In the genomic region with DNA sequence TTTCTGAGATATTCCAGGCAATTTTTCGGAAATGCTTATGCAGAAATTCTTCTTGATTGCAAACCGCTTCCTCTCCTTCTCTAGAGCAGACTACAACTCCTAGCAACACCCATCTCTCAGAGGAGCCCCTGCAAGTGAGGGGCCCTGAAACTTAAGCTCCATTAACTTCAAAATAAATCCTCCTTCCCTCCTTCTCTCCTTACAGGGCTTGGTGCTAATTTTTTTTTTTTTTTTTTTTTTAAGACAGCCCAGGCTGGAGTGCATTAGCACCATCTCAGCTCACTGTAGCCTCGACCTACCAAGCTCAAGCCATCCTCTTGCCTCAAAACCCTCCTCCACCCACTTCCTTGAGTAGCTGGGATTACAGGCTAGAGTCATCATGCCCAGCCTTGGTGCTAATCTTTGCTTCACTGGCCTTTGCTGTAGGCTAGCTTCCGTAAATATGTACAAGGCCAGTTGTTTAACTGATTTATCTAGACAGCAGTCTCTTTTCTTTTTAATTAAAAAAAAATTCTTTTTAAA, we compare ENCODE assay signal across 1 cellular context.
TF ChIP-seq lines count a peak whose summit lies in the region.

No MANE protein-coding gene starts in this region.

TF ChIP-seq in SK-N-SH, 30 proteins besides CTCF, POLR2A, EP300 and RAD21:
- TF ChIP-seq TEAD4 (IDR thresholded peaks at IDR 0.05; ENCODE audit: borderline replicate concordance, insufficient read depth) (no peak), MEF2A (IDR thresholded peaks at IDR 0.05; ENCODE audit: borderline replicate concordance, low read depth) (no peak), ELF1 (IDR thresholded peaks at IDR 0.05) (no peak), NRF1 (IDR thresholded peaks at IDR 0.05; ENCODE audit: low read depth, low read length) (no peak), FOXJ3 (CRISPR knock-in tag; IDR thresholded peaks at IDR 0.05) (no peak), FOSL2 (IDR thresholded peaks at IDR 0.05; ENCODE audit: borderline replicate concordance, low read depth) (no peak), MXI1 (IDR thresholded peaks at IDR 0.05; ENCODE audit: low read depth, low read length) (no peak), JUND (IDR thresholded peaks at IDR 0.05) (no peak), YY1 (IDR thresholded peaks at IDR 0.05; ENCODE audit: low read depth) (no peak), FOXM1 (IDR thresholded peaks at IDR 0.05; ENCODE audit: low read depth) (no peak), CHD2 (IDR thresholded peaks at IDR 0.05; ENCODE audit: low read length, partially characterized antibody) (no peak)
- TF ChIP-seq, protein P1, sequence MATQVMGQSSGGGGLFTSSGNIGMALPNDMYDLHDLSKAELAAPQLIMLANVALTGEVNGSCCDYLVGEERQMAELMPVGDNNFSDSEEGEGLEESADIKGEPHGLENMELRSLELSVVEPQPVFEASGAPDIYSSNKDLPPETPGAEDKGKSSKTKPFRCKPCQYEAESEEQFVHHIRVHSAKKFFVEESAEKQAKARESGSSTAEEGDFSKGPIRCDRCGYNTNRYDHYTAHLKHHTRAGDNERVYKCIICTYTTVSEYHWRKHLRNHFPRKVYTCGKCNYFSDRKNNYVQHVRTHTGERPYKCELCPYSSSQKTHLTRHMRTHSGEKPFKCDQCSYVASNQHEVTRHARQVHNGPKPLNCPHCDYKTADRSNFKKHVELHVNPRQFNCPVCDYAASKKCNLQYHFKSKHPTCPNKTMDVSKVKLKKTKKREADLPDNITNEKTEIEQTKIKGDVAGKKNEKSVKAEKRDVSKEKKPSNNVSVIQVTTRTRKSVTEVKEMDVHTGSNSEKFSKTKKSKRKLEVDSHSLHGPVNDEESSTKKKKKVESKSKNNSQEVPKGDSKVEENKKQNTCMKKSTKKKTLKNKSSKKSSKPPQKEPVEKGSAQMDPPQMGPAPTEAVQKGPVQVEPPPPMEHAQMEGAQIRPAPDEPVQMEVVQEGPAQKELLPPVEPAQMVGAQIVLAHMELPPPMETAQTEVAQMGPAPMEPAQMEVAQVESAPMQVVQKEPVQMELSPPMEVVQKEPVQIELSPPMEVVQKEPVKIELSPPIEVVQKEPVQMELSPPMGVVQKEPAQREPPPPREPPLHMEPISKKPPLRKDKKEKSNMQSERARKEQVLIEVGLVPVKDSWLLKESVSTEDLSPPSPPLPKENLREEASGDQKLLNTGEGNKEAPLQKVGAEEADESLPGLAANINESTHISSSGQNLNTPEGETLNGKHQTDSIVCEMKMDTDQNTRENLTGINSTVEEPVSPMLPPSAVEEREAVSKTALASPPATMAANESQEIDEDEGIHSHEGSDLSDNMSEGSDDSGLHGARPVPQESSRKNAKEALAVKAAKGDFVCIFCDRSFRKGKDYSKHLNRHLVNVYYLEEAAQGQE (IDR thresholded peaks at IDR 0.05; ENCODE audit: low read depth, low read length): no peak
- TF ChIP-seq, protein P2, sequence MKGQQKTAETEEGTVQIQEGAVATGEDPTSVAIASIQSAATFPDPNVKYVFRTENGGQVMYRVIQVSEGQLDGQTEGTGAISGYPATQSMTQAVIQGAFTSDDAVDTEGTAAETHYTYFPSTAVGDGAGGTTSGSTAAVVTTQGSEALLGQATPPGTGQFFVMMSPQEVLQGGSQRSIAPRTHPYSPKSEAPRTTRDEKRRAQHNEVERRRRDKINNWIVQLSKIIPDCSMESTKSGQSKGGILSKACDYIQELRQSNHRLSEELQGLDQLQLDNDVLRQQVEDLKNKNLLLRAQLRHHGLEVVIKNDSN (IDR thresholded peaks at IDR 0.05; ENCODE audit: borderline replicate concordance, low read depth): no peak
- TF ChIP-seq, protein P3, sequence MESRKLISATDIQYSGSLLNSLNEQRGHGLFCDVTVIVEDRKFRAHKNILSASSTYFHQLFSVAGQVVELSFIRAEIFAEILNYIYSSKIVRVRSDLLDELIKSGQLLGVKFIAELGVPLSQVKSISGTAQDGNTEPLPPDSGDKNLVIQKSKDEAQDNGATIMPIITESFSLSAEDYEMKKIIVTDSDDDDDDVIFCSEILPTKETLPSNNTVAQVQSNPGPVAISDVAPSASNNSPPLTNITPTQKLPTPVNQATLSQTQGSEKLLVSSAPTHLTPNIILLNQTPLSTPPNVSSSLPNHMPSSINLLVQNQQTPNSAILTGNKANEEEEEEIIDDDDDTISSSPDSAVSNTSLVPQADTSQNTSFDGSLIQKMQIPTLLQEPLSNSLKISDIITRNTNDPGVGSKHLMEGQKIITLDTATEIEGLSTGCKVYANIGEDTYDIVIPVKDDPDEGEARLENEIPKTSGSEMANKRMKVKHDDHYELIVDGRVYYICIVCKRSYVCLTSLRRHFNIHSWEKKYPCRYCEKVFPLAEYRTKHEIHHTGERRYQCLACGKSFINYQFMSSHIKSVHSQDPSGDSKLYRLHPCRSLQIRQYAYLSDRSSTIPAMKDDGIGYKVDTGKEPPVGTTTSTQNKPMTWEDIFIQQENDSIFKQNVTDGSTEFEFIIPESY (IDR thresholded peaks at IDR 0.05; ENCODE audit: borderline replicate concordance, low read depth): no peak
- TF ChIP-seq, protein P4, sequence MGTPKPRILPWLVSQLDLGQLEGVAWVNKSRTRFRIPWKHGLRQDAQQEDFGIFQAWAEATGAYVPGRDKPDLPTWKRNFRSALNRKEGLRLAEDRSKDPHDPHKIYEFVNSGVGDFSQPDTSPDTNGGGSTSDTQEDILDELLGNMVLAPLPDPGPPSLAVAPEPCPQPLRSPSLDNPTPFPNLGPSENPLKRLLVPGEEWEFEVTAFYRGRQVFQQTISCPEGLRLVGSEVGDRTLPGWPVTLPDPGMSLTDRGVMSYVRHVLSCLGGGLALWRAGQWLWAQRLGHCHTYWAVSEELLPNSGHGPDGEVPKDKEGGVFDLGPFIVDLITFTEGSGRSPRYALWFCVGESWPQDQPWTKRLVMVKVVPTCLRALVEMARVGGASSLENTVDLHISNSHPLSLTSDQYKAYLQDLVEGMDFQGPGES (IDR thresholded peaks at IDR 0.05; ENCODE audit: low read depth, low read length): no peak
TF ChIP-seq in SK-N-SH: peak in this region for 0.
